ENCODE assay signal across 21 cellular contexts in genomic region chr1:7586031-7586941, GRCh38.
A peak's percentile ranks its signal among the peaks of the same experiment; 100 is the strongest.
DNase-seq lines count a peak whose midpoint lies in the region; ATAC-seq, FAIRE-seq and TF ChIP-seq lines count a peak whose summit lies in the region.
"Had no signal": no experiment of that assay in that cellular context is flagged by ENCODE, and none has a peak within 500 bp of the region (broad histone marks: within the 10 kb centered on the region; RNA-seq: fewer than 3 reads in every experiment).

No MANE protein-coding gene starts in this region.

- no peaks in the 10 kb centered on the region for H3K4me1 Mint-ChIP-seq in activated T-cell treated with anti-CD3 and anti-CD28 coated beads, Interleukin-2, amount 50 U/mL, for 72 hours (ENCODE audit: low read depth)
- H3K4me1 Mint-ChIP-seq: B cell had no signal

- no peaks in the 10 kb centered on the region for H3K4me1 ChIP-seq in IMR-90 (ENCODE audit: control insufficient read depth, insufficient read depth, low read length)
- H3K4me1 ChIP-seq in left ventricle myocardium inferior: peaks cover 27% of the 10 kb centered on the region
- H3K4me1 ChIP-seq in small intestine (ENCODE audit: control insufficient read depth in 2 of 2, insufficient read depth in 1 of 2, low read depth in 1 of 2, low read length in 1 of 2): no peaks in the 10 kb centered on the region

- no peak for ATAC-seq in IMR-90 (ENCODE audit: low read depth)
- ATAC-seq in activated T-cell treated with anti-CD3 and anti-CD28 coated beads, Interleukin-2, amount 50 U/mL, for 72 hours (replicated peaks in 1 of 2): no peak
- ATAC-seq: GM12878 had no signal

- H4K91ac ChIP-seq in IMR-90 (ENCODE audit: insufficient read depth, low read depth, low read length): no peak overlapping the region

- no peak overlapping the region for H4K5ac ChIP-seq in IMR-90 (ENCODE audit: low read depth, low read length)

- no peak overlapping the region for H2AK9ac ChIP-seq in IMR-90 (replicated peaks; ENCODE audit: low read depth, low read length, poor library complexity)

- TF ChIP-seq CTCF in IMR-90 (conservative IDR thresholded peaks at IDR 0.05; ENCODE audit: low read depth, low read length) (no peak), left ventricle myocardium inferior (IDR thresholded peaks at IDR 0.05; ENCODE audit: borderline replicate concordance) (no peak)

- no peaks in the 10 kb centered on the region for H3K9me1 ChIP-seq in IMR-90 (ENCODE audit: insufficient read depth, low read length)

- no peak overlapping the region for H2BK5ac ChIP-seq in IMR-90 (ENCODE audit: low read depth, low read length, poor library complexity, severe bottlenecking)

- H2BK20ac ChIP-seq in IMR-90 (ENCODE audit: low read depth, low read length): no peak overlapping the region

- no peak for DNase-seq in IMR-90
- peak; percentile 58 for DNase-seq in SK-N-DZ (ENCODE audit: low spot score)
- no peak for DNase-seq in left ventricle myocardium inferior
- DNase-seq in small intestine: peak; percentile 56
- no peak for DNase-seq in amniotic stem cell (lab: John Stamatoyannopoulos, UW)
- no peak for DNase-seq in activated T-cell treated with anti-CD3 and anti-CD28 coated beads, Interleukin-2, amount 50 U/mL, for 72 hours
- no peak for DNase-seq in AG08396 (ENCODE audit: low spot score)
- DNase-seq: activated CD4-positive, alpha-beta T cell treated with anti-CD3 and anti-CD28 coated beads, Interleukin-2, amount 50 U/mL, for 1 hour; activated naive CD4-positive, alpha-beta T cell treated with anti-CD3 and anti-CD28 coated beads, Interleukin-2, amount 50 U/mL, for 16 hours; activated T-cell treated with anti-CD3 and anti-CD28 coated beads for 4 hours; GDM1; NCI-H2029; NCI-H524; stimulated activated CD4-positive, alpha-beta T cell treated with anti-CD3 and anti-CD28 coated beads, Interleukin-4, amount 100 ng/mL, for 24 hours; T1000 had no signal

- 64% methylated on average over 15 of the region's 26 CpGs; no CpG with 5 or more reads in 1 of the 2 experiments for WGBS in IMR-90 (ENCODE audit: extremely low coverage in 2 of 2, insufficient read length in 1 of 2), 2 experiments
- 21 to 64% (median 42%) methylated on average over 25 to 26 of the region's 26 CpGs for WGBS in small intestine, 3 donors

- H3K4me3 Mint-ChIP-seq in activated T-cell treated with anti-CD3 and anti-CD28 coated beads, Interleukin-2, amount 50 U/mL, for 72 hours: no peak overlapping the region
- H3K4me3 Mint-ChIP-seq: B cell had no signal

- H3K9me3 ChIP-seq in IMR-90 (ENCODE audit: control insufficient read depth, insufficient read depth, low read length) (peaks cover 3% of the 10 kb centered on the region; the same call in 1 of the 2 replicates), left ventricle myocardium inferior (replicated peaks) (no peaks in the 10 kb centered on the region), small intestine (ENCODE audit: control insufficient read depth, low read depth) (no peaks in the 10 kb centered on the region)

- intact Hi-C loops in IMR-90 (cut with micrococcal nuclease) (no loop called here), left ventricle myocardium inferior (cut with micrococcal nuclease) (no loop called here)

- no peak for TF ChIP-seq POLR2A in IMR-90 (IDR thresholded peaks at IDR 0.05; ENCODE audit: low read depth, low read length)

- H3K18ac ChIP-seq in IMR-90 (ENCODE audit: low read depth, low read length): no peak overlapping the region

- H2BK15ac ChIP-seq in IMR-90 (ENCODE audit: low read depth, low read length): no peak overlapping the region

- H3K4me3 ChIP-seq in IMR-90 (ENCODE audit: insufficient read depth, low read depth, low read length): no peak overlapping the region
- no peak overlapping the region for H3K4me3 ChIP-seq in left ventricle myocardium inferior
- H3K4me3 ChIP-seq in small intestine (ENCODE audit: low read depth in 1 of 2, low read length in 2 of 2): no peak overlapping the region
- H3K4me3 ChIP-seq: dorsolateral prefrontal cortex, GM12878, SK-N-MC had no signal

- dilution Hi-C loops in IMR-90 (cut with HindIII; ENCODE audit: low sequenced_read_pairs, unreplicated experiment): no loop called here

- no peak overlapping the region for H3K56ac ChIP-seq in IMR-90 (ENCODE audit: extremely low read depth, insufficient read depth, low read length)

- no peak overlapping the region for H3K4me2 ChIP-seq in IMR-90 (ENCODE audit: low read depth, low read length)

- no peak overlapping the region for H4K8ac ChIP-seq in IMR-90 (ENCODE audit: low read depth in 2 of 2, low read length in 2 of 2)

- H3K27ac ChIP-seq in IMR-90 (ENCODE audit: insufficient read depth, low read length) (no peak overlapping the region), left ventricle myocardium inferior (replicated peaks) (peak overlapping the region; percentile 23), small intestine (ENCODE audit: low read depth in 1 of 2, low read length in 1 of 2) (no peak overlapping the region)
- H3K27ac ChIP-seq: dorsolateral prefrontal cortex, SK-N-MC had no signal

- H3K36me3 Mint-ChIP-seq in activated T-cell treated with anti-CD3 and anti-CD28 coated beads, Interleukin-2, amount 50 U/mL, for 72 hours (ENCODE audit: insufficient read depth in 2 of 2): no peaks in the 10 kb centered on the region

- no peak for TF ChIP-seq RAD21 in IMR-90 (IDR thresholded peaks at IDR 0.05; ENCODE audit: low read length)

- CTCF ChIA-PET in IMR-90 (lab: Yijun Ruan, JAX): no interaction called here

- H3K27ac Mint-ChIP-seq in activated T-cell treated with anti-CD3 and anti-CD28 coated beads, Interleukin-2, amount 50 U/mL, for 72 hours: no peak overlapping the region
- H3K27ac Mint-ChIP-seq: B cell had no signal

- POLR2A ChIA-PET in IMR-90 (lab: Charles Lee; ENCODE audit: unreplicated experiment): no interaction called here

- in situ Hi-C loops in IMR-90 (cut with MboI; ENCODE audit: low sequenced_read_pairs): no loop called here

- H2AK5ac ChIP-seq in IMR-90 (ENCODE audit: low read depth, low read length): no peak overlapping the region

- H3K9ac ChIP-seq in IMR-90 (ENCODE audit: low read depth, low read length): no peak overlapping the region

- H3K4ac ChIP-seq in IMR-90 (ENCODE audit: low read depth, low read length): no peak overlapping the region

- H3K27me3 ChIP-seq in IMR-90 (ENCODE audit: control insufficient read depth, insufficient read depth, low read length) (peaks cover 21% of the 10 kb centered on the region), left ventricle myocardium inferior (ENCODE audit: low read depth) (peaks cover 2% of the 10 kb centered on the region), small intestine (ENCODE audit: control insufficient read depth in 2 of 2, insufficient read depth in 2 of 2, low read length in 2 of 2) (no peaks in the 10 kb centered on the region)
- H3K27me3 ChIP-seq: dorsolateral prefrontal cortex had no signal

- BruUV-seq in IMR-90 (replicated peaks; lab: Mats Ljungman, UMichigan): no TSS peak

- H4K20me1 ChIP-seq in IMR-90 (ENCODE audit: insufficient read depth, low read length): no peaks in the 10 kb centered on the region

- no peaks in the 10 kb centered on the region for H3K27me3 Mint-ChIP-seq in activated T-cell treated with anti-CD3 and anti-CD28 coated beads, Interleukin-2, amount 50 U/mL, for 72 hours (ENCODE audit: low read depth)

- H2BK120ac ChIP-seq in IMR-90 (ENCODE audit: low read depth, low read length): no peak overlapping the region

- H3K79me1 ChIP-seq in IMR-90 (ENCODE audit: low read depth in 1 of 2, low read length in 2 of 2): no peaks in the 10 kb centered on the region

- no peak overlapping the region for H3K14ac ChIP-seq in IMR-90 (replicated peaks; ENCODE audit: low read depth, low read length)

- H3K23ac ChIP-seq in IMR-90 (ENCODE audit: low read depth, low read length): no peak overlapping the region

- no peaks in the 10 kb centered on the region for H3K9me3 Mint-ChIP-seq in activated T-cell treated with anti-CD3 and anti-CD28 coated beads, Interleukin-2, amount 50 U/mL, for 72 hours

- FAIRE-seq in small intestine (lab: Jason Lieb, UNC): no peak
- FAIRE-seq: D721Med, GM12878, islet of Langerhans had no signal

- H3K36me3 ChIP-seq in IMR-90 (ENCODE audit: control insufficient read depth, insufficient read depth, low read length): no peaks in the 10 kb centered on the region
- no peaks in the 10 kb centered on the region for H3K36me3 ChIP-seq in left ventricle myocardium inferior
- no peaks in the 10 kb centered on the region for H3K36me3 ChIP-seq in small intestine (ENCODE audit: control insufficient read depth in 2 of 2, insufficient read depth in 2 of 2, low read length in 2 of 2)

- H2AFZ ChIP-seq in IMR-90 (replicated peaks; ENCODE audit: low read length, poor library complexity): peak overlapping the region; percentile 33

TF ChIP-seq in IMR-90, 13 proteins besides CTCF, POLR2A, EP300 and RAD21:
- TF ChIP-seq NFE2L2 (IDR thresholded peaks at IDR 0.05; ENCODE audit: low read depth, low read length) (no peak), USF2 (IDR thresholded peaks at IDR 0.05; ENCODE audit: low read depth, low read length) (no peak)

Comparison
In these comparisons a context has a peak if more than half of its experiments do, and no peak if none do; other contexts are left out.
1. DNase-seq: peak in SK-N-DZ (single experiment) and small intestine (single experiment); none in IMR-90 (single experiment), left ventricle myocardium inferior (single experiment), amniotic stem cell (single experiment), activated T-cell treated with anti-CD3 and anti-CD28 coated beads, Interleukin-2, amount 50 U/mL, for 72 hours (0 of 2) and AG08396 (single experiment).